ENCODE assay signal across 13 cellular contexts in the genomic region with DNA sequence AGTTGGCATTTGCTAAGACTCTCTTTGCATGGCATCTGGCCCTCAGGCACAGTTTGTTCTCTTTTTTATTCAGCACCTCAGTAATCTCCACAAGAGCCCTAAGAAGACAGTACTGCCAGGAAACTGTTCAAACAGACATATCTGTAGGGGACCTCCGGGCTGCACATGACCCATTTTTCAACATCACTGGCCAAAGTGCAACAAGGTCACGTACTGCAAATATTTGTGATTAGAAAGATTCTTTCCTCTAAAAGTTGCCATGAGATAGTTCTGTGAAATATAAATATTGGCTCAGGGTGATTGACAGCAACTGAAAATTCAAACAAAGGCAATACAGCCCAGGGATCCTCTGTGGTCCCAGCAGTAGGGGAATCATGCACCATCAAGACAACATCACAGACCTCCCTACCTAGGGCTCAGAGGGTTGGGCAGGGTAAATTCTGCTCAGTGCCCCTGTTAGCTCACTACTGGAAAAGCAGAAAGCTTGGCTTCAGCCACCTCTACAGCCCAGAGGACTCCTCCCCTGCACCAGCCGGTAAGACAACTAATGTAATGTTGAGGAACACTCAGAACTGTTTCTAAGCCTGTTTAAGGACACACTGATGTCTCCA.
A peak's percentile ranks its signal among the peaks of the same experiment; 100 is the strongest.
DNase-seq lines count a peak whose midpoint lies in the region; ATAC-seq, FAIRE-seq and TF ChIP-seq lines count a peak whose summit lies in the region.
"Had no signal": no experiment of that assay in that cellular context is flagged by ENCODE, and none has a peak within 500 bp of the region (broad histone marks: within the 10 kb centered on the region; RNA-seq: fewer than 3 reads in every experiment).

No MANE protein-coding gene starts in this region.

- H3K27ac ChIP-seq in Karpas-422 (ENCODE audit: low read length) = peak overlapping the region; percentile 88
- H3K27ac ChIP-seq in H1 (ENCODE audit: low read depth, low read length) = no peak overlapping the region
- H3K27ac ChIP-seq: testis had no signal

- H4K20me1 ChIP-seq in Karpas-422 (ENCODE audit: insufficient read depth, low read depth, low read length) (no peaks in the 10 kb centered on the region), H1 (replicated peaks in 1 of 2; ENCODE audit: control insufficient read depth in 1 of 2, insufficient read depth in 2 of 2, low read length in 2 of 2) (no peaks in the 10 kb centered on the region)

- H3K4me3 ChIP-seq in Karpas-422 (ENCODE audit: low read length) = peak overlapping the region; percentile 46
- no peak overlapping the region for H3K4me3 ChIP-seq in H1 (ENCODE audit: extremely low read depth in 1 of 4, insufficient read depth in 2 of 4, low read depth in 3 of 4, low read length in 4 of 4)
- H3K4me3 ChIP-seq: testis had no signal

- POLR2A ChIA-PET in H1 (lab: Charles Lee; ENCODE audit: partially characterized antibody) = no interaction called here

- no peak overlapping the region for H2BK15ac ChIP-seq in H1 (ENCODE audit: low read length)

- no peak overlapping the region for H3K27ac Mint-ChIP-seq in memory B cell

- H2BK5ac ChIP-seq in H1 (ENCODE audit: low read depth, low read length) = no peak overlapping the region

- no peak for TF ChIP-seq CTCF in H1 (IDR thresholded peaks at IDR 0.05; ENCODE audit: control extremely low read depth in 1 of 3, insufficient read depth in 1 of 3, low read depth in 1 of 3, low read length in 3 of 3)

- H3K9ac ChIP-seq in Karpas-422 (ENCODE audit: low read length) (peak overlapping the region; percentile 53), H1 (replicated peaks in 1 of 4; ENCODE audit: extremely low read depth in 1 of 4, low read depth in 3 of 4, low read length in 3 of 4) (no peak overlapping the region)

- no peak overlapping the region for H2BK20ac ChIP-seq in H1 (ENCODE audit: low read length)

- H3K36me3 ChIP-seq in Karpas-422 (ENCODE audit: insufficient read depth, low read length) (no peaks in the 10 kb centered on the region), H1 (ENCODE audit: control insufficient read depth in 2 of 4, insufficient read depth in 4 of 4, low read length in 3 of 4) (no peaks in the 10 kb centered on the region)

- TF ChIP-seq EP300 in H1 (IDR thresholded peaks at IDR 0.05; ENCODE audit: borderline replicate concordance in 1 of 2, low read depth in 2 of 2, low read length in 2 of 2) = no peak

- ATAC-seq in memory B cell (ENCODE audit: low read depth) = peak; percentile 56

- H4K91ac ChIP-seq in H1 (replicated peaks; ENCODE audit: insufficient read length, low read length) = no peak overlapping the region

- H3K79me2 ChIP-seq in Karpas-422 (ENCODE audit: low read length) = no peaks in the 10 kb centered on the region
- H3K79me2 ChIP-seq in H1 (ENCODE audit: control insufficient read depth in 1 of 2, insufficient read depth in 2 of 2, low read length in 2 of 2) = no peaks in the 10 kb centered on the region

- H3K27me3 Mint-ChIP-seq in memory B cell = peaks cover 5% of the 10 kb centered on the region

- TF ChIP-seq RAD21 in H1 (IDR thresholded peaks at IDR 0.05 in 1 of 2, conservative IDR thresholded peaks at IDR 0.05 in 1 of 2; ENCODE audit: low read depth in 2 of 2, low read length in 2 of 2) = no peak

- H2BK120ac ChIP-seq in H1 (replicated peaks; ENCODE audit: low read depth, low read length) = no peak overlapping the region

- no peak overlapping the region for H3K4ac ChIP-seq in H1 (replicated peaks; ENCODE audit: insufficient read length, low read depth, low read length)

- H3K56ac ChIP-seq in H1 (replicated peaks; ENCODE audit: insufficient read length, low read depth, low read length) = no peak overlapping the region

- DNase-seq in AML-193 (lab: John Stamatoyannopoulos, UW) (peak; percentile 35 to 36), Karpas-422 (peak; percentile 87), H1 (ENCODE audit: low read depth in 1 of 2, low spot score in 2 of 2) (no peak), memory B cell (ENCODE audit: low spot score in 2 of 2) (no peak), GM19239 (ENCODE audit: insufficient read length, low spot score) (no peak), NCI-H446 (lab: John Stamatoyannopoulos, UW) (no peak), T1000 (lab: John Stamatoyannopoulos, UW) (no peak)
- no peak for DNase-seq in stimulated activated CD4-positive, alpha-beta T cell treated with anti-CD3 and anti-CD28 coated beads, Interleukin-2, amount 100 ng/mL, for 48 hours
- DNase-seq: activated CD8-positive, alpha-beta memory T cell treated with anti-CD3 and anti-CD28 coated beads for 24 hours; midbrain; NCI-H1092; NCI-H510A had no signal

- no peak overlapping the region for H4K8ac ChIP-seq in H1 (ENCODE audit: extremely low read depth, insufficient read depth, low read length)

- TF ChIP-seq POLR2A in H1 (IDR thresholded peaks at IDR 0.05; ENCODE audit: control extremely low read depth in 1 of 2, low read depth in 2 of 2, low read length in 2 of 2) = no peak

- no peak overlapping the region for H3K18ac ChIP-seq in H1 (ENCODE audit: extremely low read depth, low read length)

- no peak overlapping the region for H2BK12ac ChIP-seq in H1 (ENCODE audit: low read depth, low read length)

- H3K4me3 Mint-ChIP-seq in memory B cell = no peak overlapping the region

- H2AFZ ChIP-seq in Karpas-422 (ENCODE audit: low read length) = peak overlapping the region; percentile 26; the same call in 1 of the 2 replicates
- 0 out of 2 replicates have a peak overlapping the region, but pooled peaks have one; percentile 46 for H2AFZ ChIP-seq in H1 (ENCODE audit: low read length)

- no peak overlapping the region for H2AK5ac ChIP-seq in H1 (ENCODE audit: low read depth, low read length)

- H3K4me1 ChIP-seq in Karpas-422 (ENCODE audit: low read length) = peaks cover 68% of the 10 kb centered on the region
- H3K4me1 ChIP-seq in H1 (replicated peaks in 1 of 4; ENCODE audit: control insufficient read depth in 3 of 4, insufficient read depth in 4 of 4, low read length in 3 of 4) = peaks cover 0 to 3% (median 0%) of the 10 kb centered on the region in 4 experiments; a peak in 4 of 7 replicates

- peaks cover 6% of the 10 kb centered on the region for H3K4me1 Mint-ChIP-seq in memory B cell

- H3K9me3 Mint-ChIP-seq in memory B cell = no peaks in the 10 kb centered on the region

- H3K23ac ChIP-seq in H1 (ENCODE audit: insufficient read length) = no peak overlapping the region

- no peak overlapping the region for H3K14ac ChIP-seq in H1 (ENCODE audit: insufficient read length)

- no peaks in the 10 kb centered on the region for H3K9me2 ChIP-seq in Karpas-422 (replicated peaks; ENCODE audit: insufficient read depth, low read length)

- no peaks in the 10 kb centered on the region for H3K23me2 ChIP-seq in H1 (ENCODE audit: low read depth, low read length)

- no peaks in the 10 kb centered on the region for H3K9me3 ChIP-seq in Karpas-422 (ENCODE audit: low read length)
- no peaks in the 10 kb centered on the region for H3K9me3 ChIP-seq in H1 (ENCODE audit: insufficient read depth in 2 of 2, low read depth in 1 of 2, low read length in 1 of 2)
- H3K9me3 ChIP-seq: testis had no signal

- H3K79me1 ChIP-seq in H1 (ENCODE audit: low read depth, low read length) = no peaks in the 10 kb centered on the region

- H3K4me2 ChIP-seq in Karpas-422 (ENCODE audit: low read depth, low read length, poor library complexity, severe bottlenecking) = peak overlapping the region; percentile 68
- no peak overlapping the region for H3K4me2 ChIP-seq in H1 (ENCODE audit: insufficient read depth in 1 of 2, low read depth in 2 of 2, low read length in 2 of 2)

- H3K27me3 ChIP-seq in Karpas-422 (ENCODE audit: low read length) (no peaks in the 10 kb centered on the region), H1 (replicated peaks in 1 of 4; ENCODE audit: control insufficient read depth in 3 of 4, extremely low read depth in 1 of 4, insufficient read depth in 3 of 4, low read length in 3 of 4) (no peaks in the 10 kb centered on the region)
- H3K27me3 ChIP-seq: testis had no signal

- no peaks in the 10 kb centered on the region for H3K36me3 Mint-ChIP-seq in memory B cell

- WGBS in H1 (ENCODE audit: extremely low coverage in 1 of 2, insufficient coverage in 1 of 2, insufficient read length in 1 of 2, insufficient replicate concordance in 2 of 2, low coverage in 1 of 2, low lambda C conversion rate in 2 of 2, missing lambda C conversion rate in 1 of 2), 2 experiments = 98% methylated on average over 3 of the region's 3 CpGs; no CpG with 5 or more reads in 1 of the 2 experiments

- no peak for FAIRE-seq in H1 (lab: Jason Lieb, UNC)
- FAIRE-seq in GM19239 (lab: Jason Lieb, UNC) = no peak

- no peak overlapping the region for H4K5ac ChIP-seq in H1 (ENCODE audit: insufficient read length, low read depth, low read length)

- CTCF ChIA-PET in H1 (lab: Charles Lee; ENCODE audit: partially characterized antibody) = interaction anchor here (1.0 to 2.8 kb wide), 2 partner anchors 16 to 296 kb away, joined by 6 to 11 read pairs; no protein-coding TSS in a partner anchor

TF ChIP-seq in H1, 55 proteins besides CTCF, POLR2A, EP300 and RAD21 (continues in another document):
- TF ChIP-seq CREB1 (IDR thresholded peaks at IDR 0.05) = no peak
- no peak for TF ChIP-seq CHD2 (IDR thresholded peaks at IDR 0.05; ENCODE audit: low read length)
- TF ChIP-seq NANOG (IDR thresholded peaks at IDR 0.05; ENCODE audit: insufficient read depth, low read depth, low read length, poor library complexity, severe bottlenecking) = no peak
- no peak for TF ChIP-seq NRF1 (IDR thresholded peaks at IDR 0.05; ENCODE audit: low read depth, low read length)
- no peak for TF ChIP-seq GTF2F1 (IDR thresholded peaks at IDR 0.05; ENCODE audit: borderline replicate concordance, low read depth, low read length)
- TF ChIP-seq TEAD4 (IDR thresholded peaks at IDR 0.05; ENCODE audit: low read depth, low read length) = no peak
- TF ChIP-seq, protein P1, sequence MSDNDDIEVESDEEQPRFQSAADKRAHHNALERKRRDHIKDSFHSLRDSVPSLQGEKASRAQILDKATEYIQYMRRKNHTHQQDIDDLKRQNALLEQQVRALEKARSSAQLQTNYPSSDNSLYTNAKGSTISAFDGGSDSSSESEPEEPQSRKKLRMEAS (IDR thresholded peaks at IDR 0.05) = no peak
- TF ChIP-seq RBBP5 (IDR thresholded peaks at IDR 0.05; ENCODE audit: borderline replicate concordance, low read depth, low read length) = no peak
- no peak for TF ChIP-seq SRF (IDR thresholded peaks at IDR 0.05; ENCODE audit: low read depth, low read length)
- no peak for TF ChIP-seq TBP (IDR thresholded peaks at IDR 0.05; ENCODE audit: low read depth, low read length)
- no peak for TF ChIP-seq JUND (IDR thresholded peaks at IDR 0.05; ENCODE audit: low read length)
- TF ChIP-seq SAP30 (IDR thresholded peaks at IDR 0.05; ENCODE audit: insufficient read depth, insufficient replicate concordance, low read length) = no peak
- no peak for TF ChIP-seq KDM1A (IDR thresholded peaks at IDR 0.05; ENCODE audit: borderline replicate concordance, low read length)
- no peak for TF ChIP-seq CBX5 (IDR thresholded peaks at IDR 0.05; ENCODE audit: low read depth, low read length)
- TF ChIP-seq TAF1 (IDR thresholded peaks at IDR 0.05; ENCODE audit: low read depth, low read length) = no peak
- no peak for TF ChIP-seq CEBPB (IDR thresholded peaks at IDR 0.05; ENCODE audit: low read depth, low read length)
- TF ChIP-seq HDAC2 (IDR thresholded peaks at IDR 0.05; ENCODE audit: borderline replicate concordance in 1 of 2, low read depth in 2 of 2, low read length in 2 of 2) = no peak

Comparison
In these comparisons a context has a peak if more than half of its experiments do, and no peak if none do; other contexts are left out.
1. DNase-seq: peak in AML-193 (2 of 2) and Karpas-422 (single experiment); none in H1 (0 of 2), memory B cell (0 of 2), stimulated activated CD4-positive, alpha-beta T cell treated with anti-CD3 and anti-CD28 coated beads, Interleukin-2, amount 100 ng/mL, for 48 hours (0 of 2), GM19239 (single experiment), NCI-H446 (0 of 2) and T1000 (single experiment).